17 cellular contexts compared by ENCODE assay signal in the genomic region with DNA sequence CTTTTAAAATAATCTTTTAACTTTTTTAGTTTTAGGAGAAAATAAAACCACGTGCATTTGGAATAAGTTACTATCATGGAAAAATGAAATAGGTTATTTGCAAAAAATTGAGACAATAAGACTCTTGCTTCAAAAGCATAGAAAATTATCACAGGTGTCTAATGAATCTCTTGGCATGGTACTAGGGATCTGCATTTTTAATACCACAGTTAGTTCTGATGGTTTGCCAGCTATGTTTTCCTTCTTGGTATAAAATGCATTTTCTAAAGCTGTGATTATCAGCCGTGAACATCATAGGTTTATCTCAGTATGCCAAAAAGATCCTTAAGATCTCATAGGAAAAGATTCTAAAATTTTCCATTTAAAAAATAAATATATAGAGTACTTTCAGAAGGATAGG.
DNase-seq lines count a peak whose midpoint lies in the region; ATAC-seq and TF ChIP-seq lines count a peak whose summit lies in the region.
"Had no signal": no experiment of that assay in that cellular context is flagged by ENCODE, and none has a peak within 500 bp of the region (broad histone marks: within the 10 kb centered on the region; RNA-seq: fewer than 3 reads in every experiment).

No MANE protein-coding gene starts in this region.

- H3K27me3 ChIP-seq in heart right ventricle (no peaks in the 10 kb centered on the region), neural cell (ENCODE audit: insufficient read depth, low read depth, low read length) (no peaks in the 10 kb centered on the region), upper lobe of right lung (no peaks in the 10 kb centered on the region)
- H3K27me3 ChIP-seq: BE2C had no signal

- TF ChIP-seq CTCF in heart right ventricle (IDR thresholded peaks at IDR 0.05) (no peak), neural cell (IDR thresholded peaks at IDR 0.05; ENCODE audit: poor library complexity, severe bottlenecking) (no peak), upper lobe of right lung (IDR thresholded peaks at IDR 0.05) (no peak)

- WGBS in heart right ventricle, 2 donors = 70 to 71% methylated on average over 2 of the region's 2 CpGs

- H3K27ac ChIP-seq in heart right ventricle (peak overlapping the region in 8 of 10 donors; percentile 35 to 83 (median 69)), neural cell (ENCODE audit: low read length) (peak overlapping the region; percentile 51), upper lobe of right lung (no peak overlapping the region)

- H3K4me1 ChIP-seq in heart right ventricle (peaks cover 0 to 38% (median 5%) of the 10 kb centered on the region in 9 donors), upper lobe of right lung (no peaks in the 10 kb centered on the region)

- no peak for ATAC-seq in heart right ventricle
- ATAC-seq in Right ventricle myocardium inferior = no peak
- no peak for ATAC-seq in upper lobe of right lung
- ATAC-seq in stimulated activated naive CD8-positive, alpha-beta T cell treated with anti-CD3 and anti-CD28 coated beads, Interleukin-15, Interleukin-2, amounts not matched to agents 100 U/mL and 50 U/mL, for 24 hours = no peak

- no peaks in the 10 kb centered on the region for H3F3A ChIP-seq in neural cell (ENCODE audit: insufficient read depth, low read length, poor library complexity, severe bottlenecking)

- H3K9ac ChIP-seq in neural cell (ENCODE audit: low read length) = no peak overlapping the region

- no peaks in the 10 kb centered on the region for H3K36me3 ChIP-seq in heart right ventricle
- H3K36me3 ChIP-seq in neural cell (ENCODE audit: insufficient read depth, low read length) = no peaks in the 10 kb centered on the region
- no peaks in the 10 kb centered on the region for H3K36me3 ChIP-seq in upper lobe of right lung
- H3K36me3 ChIP-seq: BE2C had no signal

- DNase-seq in heart right ventricle (no peak), Right ventricle myocardium inferior (ENCODE audit: missing footprints) (no peak), G401 (ENCODE audit: low spot score) (peak; percentile 59), cerebellar cortex (ENCODE audit: low spot score) (peak; percentile 54), upper lobe of right lung (no peak)
- DNase-seq in stimulated activated naive CD8-positive, alpha-beta T cell treated with anti-CD3 and anti-CD28 coated beads, Interleukin-15, Interleukin-2, amounts not matched to agents 100 U/mL and 50 U/mL, for 24 hours = no peak
- DNase-seq: ACHN; BE2C; CD4-positive, CD25-positive, alpha-beta regulatory T cell; CD8-positive, alpha-beta memory T cell; COR-L47; DMS 273 treated with DMSO at 0.1 percent for 48 hours; DMS53; DND-41; EL; H9 had no signal

- no peak for TF ChIP-seq EP300 in neural cell (conservative IDR thresholded peaks at IDR 0.05; ENCODE audit: poor library complexity, severe bottlenecking)

- H3K79me2 ChIP-seq in neural cell (replicated peaks; ENCODE audit: insufficient read depth, low read length) = no peaks in the 10 kb centered on the region

- intact Hi-C loops in heart right ventricle (cut with DNase I) (no loop called here), Right ventricle myocardium inferior (cut with DNase I) (no loop called here), upper lobe of right lung (cut with DNase I) (no loop called here)

- H3K9me3 ChIP-seq in heart right ventricle = no peaks in the 10 kb centered on the region
- H3K9me3 ChIP-seq in neural cell (ENCODE audit: low read length) = no peaks in the 10 kb centered on the region
- no peaks in the 10 kb centered on the region for H3K9me3 ChIP-seq in upper lobe of right lung
- H3K9me3 ChIP-seq: BE2C had no signal

- no peaks in the 10 kb centered on the region for H4K20me1 ChIP-seq in neural cell (ENCODE audit: insufficient read depth)

- no peak overlapping the region for H2AFZ ChIP-seq in neural cell (ENCODE audit: low read depth, low read length)

- in situ Hi-C loops in G401 (cut with HindIII; ENCODE audit: low sequenced_read_pairs) = no loop called here

- no peaks in the 10 kb centered on the region for H3K9me2 ChIP-seq in neural cell (ENCODE audit: insufficient read depth, low read length)

- TF ChIP-seq RAD21 in neural cell (conservative IDR thresholded peaks at IDR 0.05) = no peak

- no peak overlapping the region for H3K4me2 ChIP-seq in neural cell (ENCODE audit: low read length)

- H3K4me3 ChIP-seq in heart right ventricle (no peak overlapping the region), neural cell (ENCODE audit: low read length) (no peak overlapping the region), upper lobe of right lung (no peak overlapping the region)

TF ChIP-seq in neural cell, 6 proteins besides CTCF, POLR2A, EP300 and RAD21:
- TF ChIP-seq EZH2 (IDR thresholded peaks at IDR 0.05; ENCODE audit: borderline replicate concordance, insufficient read depth, low read length, poor library complexity, severe bottlenecking) (no peak), TAF1 (IDR thresholded peaks at IDR 0.05; ENCODE audit: low read depth) (no peak), MXI1 (conservative IDR thresholded peaks at IDR 0.05; ENCODE audit: poor library complexity, severe bottlenecking) (no peak), SMC3 (conservative IDR thresholded peaks at IDR 0.05; ENCODE audit: poor library complexity) (no peak), POLR2AphosphoS5 (IDR thresholded peaks at IDR 0.05) (no peak)
- TF ChIP-seq, protein P1, sequence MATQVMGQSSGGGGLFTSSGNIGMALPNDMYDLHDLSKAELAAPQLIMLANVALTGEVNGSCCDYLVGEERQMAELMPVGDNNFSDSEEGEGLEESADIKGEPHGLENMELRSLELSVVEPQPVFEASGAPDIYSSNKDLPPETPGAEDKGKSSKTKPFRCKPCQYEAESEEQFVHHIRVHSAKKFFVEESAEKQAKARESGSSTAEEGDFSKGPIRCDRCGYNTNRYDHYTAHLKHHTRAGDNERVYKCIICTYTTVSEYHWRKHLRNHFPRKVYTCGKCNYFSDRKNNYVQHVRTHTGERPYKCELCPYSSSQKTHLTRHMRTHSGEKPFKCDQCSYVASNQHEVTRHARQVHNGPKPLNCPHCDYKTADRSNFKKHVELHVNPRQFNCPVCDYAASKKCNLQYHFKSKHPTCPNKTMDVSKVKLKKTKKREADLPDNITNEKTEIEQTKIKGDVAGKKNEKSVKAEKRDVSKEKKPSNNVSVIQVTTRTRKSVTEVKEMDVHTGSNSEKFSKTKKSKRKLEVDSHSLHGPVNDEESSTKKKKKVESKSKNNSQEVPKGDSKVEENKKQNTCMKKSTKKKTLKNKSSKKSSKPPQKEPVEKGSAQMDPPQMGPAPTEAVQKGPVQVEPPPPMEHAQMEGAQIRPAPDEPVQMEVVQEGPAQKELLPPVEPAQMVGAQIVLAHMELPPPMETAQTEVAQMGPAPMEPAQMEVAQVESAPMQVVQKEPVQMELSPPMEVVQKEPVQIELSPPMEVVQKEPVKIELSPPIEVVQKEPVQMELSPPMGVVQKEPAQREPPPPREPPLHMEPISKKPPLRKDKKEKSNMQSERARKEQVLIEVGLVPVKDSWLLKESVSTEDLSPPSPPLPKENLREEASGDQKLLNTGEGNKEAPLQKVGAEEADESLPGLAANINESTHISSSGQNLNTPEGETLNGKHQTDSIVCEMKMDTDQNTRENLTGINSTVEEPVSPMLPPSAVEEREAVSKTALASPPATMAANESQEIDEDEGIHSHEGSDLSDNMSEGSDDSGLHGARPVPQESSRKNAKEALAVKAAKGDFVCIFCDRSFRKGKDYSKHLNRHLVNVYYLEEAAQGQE (IDR thresholded peaks at IDR 0.05; ENCODE audit: borderline replicate concordance) = no peak

Comparison
In these comparisons a context has a peak if more than half of its experiments do, and no peak if none do; other contexts are left out.
1. DNase-seq: peak in G401 (single experiment) and cerebellar cortex (single experiment); none in heart right ventricle (0 of 2), Right ventricle myocardium inferior (single experiment), upper lobe of right lung (single experiment) and stimulated activated naive CD8-positive, alpha-beta T cell treated with anti-CD3 and anti-CD28 coated beads, Interleukin-15, Interleukin-2, amounts not matched to agents 100 U/mL and 50 U/mL, for 24 hours (single experiment).